27 cellular contexts compared by ENCODE assay signal in the genomic region with DNA sequence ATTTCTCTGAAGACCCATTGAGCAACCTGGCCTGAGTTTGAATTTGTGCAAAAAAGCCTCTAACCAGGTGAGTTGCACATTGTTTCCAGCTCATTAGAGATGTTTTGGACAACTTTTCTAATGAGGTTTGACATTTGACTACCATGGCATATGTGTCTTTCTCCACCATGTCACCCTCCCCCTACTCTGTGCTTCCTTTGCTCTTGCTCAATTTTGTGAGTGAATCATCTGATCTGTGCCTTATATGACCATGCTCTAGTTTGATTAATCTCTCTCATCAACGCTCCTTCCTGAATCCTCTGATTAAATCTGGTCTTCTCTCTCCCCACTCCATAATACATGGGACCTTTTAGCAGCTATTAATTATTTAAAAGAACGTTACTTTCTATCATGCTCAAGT.
DNase-seq lines count a peak whose midpoint lies in the region; ATAC-seq, FAIRE-seq and TF ChIP-seq lines count a peak whose summit lies in the region.
"Had no signal": no experiment of that assay in that cellular context is flagged by ENCODE, and none has a peak within 500 bp of the region (broad histone marks: within the 10 kb centered on the region; RNA-seq: fewer than 3 reads in every experiment).

No MANE protein-coding gene starts in this region.

- peak; percentile 60 for ATAC-seq in stimulated activated naive CD8-positive, alpha-beta T cell treated with anti-CD3 and anti-CD28 coated beads, Interleukin-15, Interleukin-2, amounts not matched to agents 100 U/mL and 50 U/mL, for 24 hours
- ATAC-seq: psoas muscle had no signal

- intact Hi-C loops in activated CD4-positive, alpha-beta memory T cell treated with anti-CD3 and anti-CD28 coated beads for 36 hours (cut with micrococcal nuclease) = no loop called here
- intact Hi-C loops in colonic mucosa (cut with DNase I) = no loop called here

- no peaks in the 10 kb centered on the region for H3K36me3 Mint-ChIP-seq in activated CD4-positive, alpha-beta memory T cell treated with anti-CD3 and anti-CD28 coated beads for 36 hours
- H3K36me3 Mint-ChIP-seq in activated CD4-positive, alpha-beta memory T cell treated with anti-CD3 and anti-CD28 coated beads, Interleukin-2, amount 10 ng/mL, durations not matched to agents 7 days and 5 days (ENCODE audit: low read depth) = peaks cover 20% of the 10 kb centered on the region
- no peaks in the 10 kb centered on the region for H3K36me3 Mint-ChIP-seq in endodermal cell (ENCODE audit: low read depth)

- no peak overlapping the region for H3K27ac Mint-ChIP-seq in activated CD4-positive, alpha-beta memory T cell treated with anti-CD3 and anti-CD28 coated beads for 36 hours
- no peak overlapping the region for H3K27ac Mint-ChIP-seq in activated CD4-positive, alpha-beta memory T cell treated with anti-CD3 and anti-CD28 coated beads, Interleukin-2, amount 10 ng/mL, durations not matched to agents 7 days and 5 days
- no peak overlapping the region for H3K27ac Mint-ChIP-seq in endodermal cell
- H3K27ac Mint-ChIP-seq: activated CD4-positive, alpha-beta T cell treated with anti-CD3 and anti-CD28 coated beads, Interleukin-2, amount 10 ng/mL, durations not matched to agents 7 days and 5 days; CD4-positive, alpha-beta T cell had no signal

- H3K9ac ChIP-seq in colonic mucosa (ENCODE audit: low read depth in 2 of 2, low read length in 2 of 2) (no peak overlapping the region), endodermal cell (ENCODE audit: extremely low read depth, low read length, poor library complexity, severe bottlenecking) (no peak overlapping the region)
- H3K9ac ChIP-seq: SK-N-SH had no signal

- POLR2A ChIA-PET in activated CD4-positive, alpha-beta memory T cell treated with anti-CD3 and anti-CD28 coated beads for 36 hours (lab: Charles Lee) = no interaction called here
- POLR2A ChIA-PET in activated CD4-positive, alpha-beta memory T cell treated with anti-CD3 and anti-CD28 coated beads, Interleukin-2, amount 10 ng/mL, durations not matched to agents 7 days and 5 days (lab: Charles Lee) = no interaction called here

- H3K4me3 ChIP-seq in bronchial epithelial cell (ENCODE audit: low read depth, low read length) (no peak overlapping the region), colonic mucosa (no peak overlapping the region), endodermal cell (ENCODE audit: low read length) (no peak overlapping the region)
- H3K4me3 ChIP-seq: left ventricle myocardium inferior, psoas muscle, smooth muscle cell, uterus had no signal

- no peaks in the 10 kb centered on the region for H3K9me3 Mint-ChIP-seq in activated CD4-positive, alpha-beta memory T cell treated with anti-CD3 and anti-CD28 coated beads for 36 hours
- H3K9me3 Mint-ChIP-seq in activated CD4-positive, alpha-beta memory T cell treated with anti-CD3 and anti-CD28 coated beads, Interleukin-2, amount 10 ng/mL, durations not matched to agents 7 days and 5 days = peaks cover 5% of the 10 kb centered on the region
- H3K9me3 Mint-ChIP-seq in endodermal cell = no peaks in the 10 kb centered on the region
- H3K9me3 Mint-ChIP-seq: CD4-positive, alpha-beta T cell; central memory CD8-positive, alpha-beta T cell; neural crest cell had no signal

- 94% methylated on average over 2 of the region's 2 CpGs for WGBS in endodermal cell (ENCODE audit: insufficient coverage in 1 of 2, insufficient read length in 1 of 2), 2 experiments

- H3K27me3 Mint-ChIP-seq in activated CD4-positive, alpha-beta memory T cell treated with anti-CD3 and anti-CD28 coated beads for 36 hours = no peaks in the 10 kb centered on the region
- H3K27me3 Mint-ChIP-seq in activated CD4-positive, alpha-beta memory T cell treated with anti-CD3 and anti-CD28 coated beads, Interleukin-2, amount 10 ng/mL, durations not matched to agents 7 days and 5 days = no peaks in the 10 kb centered on the region
- H3K27me3 Mint-ChIP-seq in endodermal cell (ENCODE audit: insufficient read depth) = no peaks in the 10 kb centered on the region
- H3K27me3 Mint-ChIP-seq: activated CD4-positive, alpha-beta T cell treated with anti-CD3 and anti-CD28 coated beads, Interleukin-2, amount 10 ng/mL, durations not matched to agents 7 days and 5 days; CD4-positive, alpha-beta T cell; central memory CD8-positive, alpha-beta T cell had no signal

- no peaks in the 10 kb centered on the region for H3K9me3 ChIP-seq in colonic mucosa
- no peaks in the 10 kb centered on the region for H3K9me3 ChIP-seq in endodermal cell (ENCODE audit: control insufficient read depth, low read length)
- H3K9me3 ChIP-seq: psoas muscle, SK-N-SH, uterus had no signal

- DNase-seq in activated CD4-positive, alpha-beta memory T cell treated with anti-CD3 and anti-CD28 coated beads for 36 hours = peak; percentile 18
- no peak for DNase-seq in activated CD4-positive, alpha-beta memory T cell treated with anti-CD3 and anti-CD28 coated beads, Interleukin-2, amount 10 ng/mL, durations not matched to agents 7 days and 5 days
- DNase-seq in NOMO-1 (lab: John Stamatoyannopoulos, UW; ENCODE audit: unreplicated experiment in 2 of 2) = peak; percentile 68 to 70
- DNase-seq in bronchial epithelial cell (ENCODE audit: low read depth) = peak; percentile 56
- DNase-seq in stimulated activated naive CD8-positive, alpha-beta T cell treated with anti-CD3 and anti-CD28 coated beads, Interleukin-15, Interleukin-2, amounts not matched to agents 100 U/mL and 50 U/mL, for 24 hours = no peak
- no peak for DNase-seq in colonic mucosa
- DNase-seq in HTR-8/SVneo (ENCODE audit: insufficient read length, low spot score) = no peak
- no peak for DNase-seq in endodermal cell
- DNase-seq: activated CD4-positive, alpha-beta T cell treated with anti-CD3 and anti-CD28 coated beads, Interleukin-2, amount 10 ng/mL, durations not matched to agents 7 days and 5 days; activated T-cell treated with anti-CD3 and anti-CD28 coated beads for 4 hours; anterior cingulate cortex; CD4-positive, alpha-beta T cell; DMS79 treated with DMSO at 0.1 percent for 48 hours; effector memory CD4-positive, alpha-beta T cell; glutamatergic neuron; left ventricle myocardium inferior; NCI-H2171; NCI-H748 treated with DMSO at 0.1 percent for 48 hours; psoas muscle; SK-N-SH; substantia nigra; T-helper 9 cell; uterus had no signal

- H3K27me3 ChIP-seq in bronchial epithelial cell (ENCODE audit: control insufficient read depth, insufficient read depth, low read length) (no peaks in the 10 kb centered on the region), colonic mucosa (no peaks in the 10 kb centered on the region), endodermal cell (ENCODE audit: control insufficient read depth, insufficient read depth, low read length, poor library complexity, severe bottlenecking) (no peaks in the 10 kb centered on the region)
- H3K27me3 ChIP-seq: uterus had no signal

- H3K36me3 ChIP-seq in bronchial epithelial cell (ENCODE audit: control insufficient read depth, insufficient read depth, low read length) (no peaks in the 10 kb centered on the region), colonic mucosa (no peaks in the 10 kb centered on the region), endodermal cell (ENCODE audit: control insufficient read depth, insufficient read depth, low read length) (no peaks in the 10 kb centered on the region)
- H3K36me3 ChIP-seq: left ventricle myocardium inferior, uterus had no signal

- FAIRE-seq in bronchial epithelial cell (lab: Jason Lieb, UNC) (peak; percentile 32), HTR-8/SVneo (lab: Jason Lieb, UNC) (no peak)
- FAIRE-seq: RCC 7860 had no signal

- H3K4me1 Mint-ChIP-seq in activated CD4-positive, alpha-beta memory T cell treated with anti-CD3 and anti-CD28 coated beads for 36 hours (ENCODE audit: low read depth) = peaks cover 30% of the 10 kb centered on the region
- H3K4me1 Mint-ChIP-seq in activated CD4-positive, alpha-beta memory T cell treated with anti-CD3 and anti-CD28 coated beads, Interleukin-2, amount 10 ng/mL, durations not matched to agents 7 days and 5 days = peaks cover 24% of the 10 kb centered on the region
- no peaks in the 10 kb centered on the region for H3K4me1 Mint-ChIP-seq in endodermal cell
- H3K4me1 Mint-ChIP-seq: neural crest cell had no signal

- CTCF ChIA-PET in activated CD4-positive, alpha-beta memory T cell treated with anti-CD3 and anti-CD28 coated beads for 36 hours (lab: Charles Lee) = no interaction called here
- CTCF ChIA-PET in activated CD4-positive, alpha-beta memory T cell treated with anti-CD3 and anti-CD28 coated beads, Interleukin-2, amount 10 ng/mL, durations not matched to agents 7 days and 5 days (lab: Charles Lee) = interaction anchor here (1.3 kb wide), 1 partner anchor 24 kb away, joined by 4 read pairs; no protein-coding TSS in a partner anchor

- TF ChIP-seq CTCF in bronchial epithelial cell (IDR thresholded peaks at IDR 0.05; ENCODE audit: insufficient read depth, low read length, severe bottlenecking) (no peak), colonic mucosa (IDR thresholded peaks at IDR 0.05) (no peak), endodermal cell (conservative IDR thresholded peaks at IDR 0.05) (no peak)

- H3K4me1 ChIP-seq in colonic mucosa (no peaks in the 10 kb centered on the region), endodermal cell (ENCODE audit: control insufficient read depth, insufficient read depth, low read length) (no peaks in the 10 kb centered on the region)
- H3K4me1 ChIP-seq: left ventricle myocardium inferior, psoas muscle, uterus had no signal

- H3K4me3 Mint-ChIP-seq in activated CD4-positive, alpha-beta memory T cell treated with anti-CD3 and anti-CD28 coated beads for 36 hours = no peak overlapping the region
- no peak overlapping the region for H3K4me3 Mint-ChIP-seq in activated CD4-positive, alpha-beta memory T cell treated with anti-CD3 and anti-CD28 coated beads, Interleukin-2, amount 10 ng/mL, durations not matched to agents 7 days and 5 days
- no peak overlapping the region for H3K4me3 Mint-ChIP-seq in endodermal cell
- H3K4me3 Mint-ChIP-seq: activated CD4-positive, alpha-beta T cell treated with anti-CD3 and anti-CD28 coated beads, Interleukin-2, amount 10 ng/mL, durations not matched to agents 7 days and 5 days; CD4-positive, alpha-beta T cell; central memory CD8-positive, alpha-beta T cell; neural crest cell had no signal

- H3K27ac ChIP-seq in colonic mucosa (no peak overlapping the region), endodermal cell (ENCODE audit: low read depth, low read length) (no peak overlapping the region)
- H3K27ac ChIP-seq: left ventricle myocardium inferior, psoas muscle, uterus had no signal

Comparison
In these comparisons a context has a peak if more than half of its experiments do, and no peak if none do; other contexts are left out.
1. DNase-seq: peak in activated CD4-positive, alpha-beta memory T cell treated with anti-CD3 and anti-CD28 coated beads for 36 hours (single experiment), NOMO-1 (2 of 2) and bronchial epithelial cell (single experiment); none in activated CD4-positive, alpha-beta memory T cell treated with anti-CD3 and anti-CD28 coated beads, Interleukin-2, amount 10 ng/mL, durations not matched to agents 7 days and 5 days (single experiment), stimulated activated naive CD8-positive, alpha-beta T cell treated with anti-CD3 and anti-CD28 coated beads, Interleukin-15, Interleukin-2, amounts not matched to agents 100 U/mL and 50 U/mL, for 24 hours (single experiment), colonic mucosa (single experiment), HTR-8/SVneo (single experiment) and endodermal cell (single experiment).